In genomic region chr16:71995038-71995437, GRCh38 we compare ENCODE assay signal across 1 cellular context.
TF ChIP-seq lines count a peak whose summit lies in the region.

No MANE protein-coding gene starts in this region.

TF ChIP-seq in GM23338, 12 proteins besides CTCF, POLR2A, EP300 and RAD21 (continued from another document):
- no peak for TF ChIP-seq ZNF462 (CRISPR knock-in tag; IDR thresholded peaks at IDR 0.05)
- no peak for TF ChIP-seq EZH2phosphoT487 (IDR thresholded peaks at IDR 0.05; ENCODE audit: unreplicated experiment)
- TF ChIP-seq, protein P1, sequence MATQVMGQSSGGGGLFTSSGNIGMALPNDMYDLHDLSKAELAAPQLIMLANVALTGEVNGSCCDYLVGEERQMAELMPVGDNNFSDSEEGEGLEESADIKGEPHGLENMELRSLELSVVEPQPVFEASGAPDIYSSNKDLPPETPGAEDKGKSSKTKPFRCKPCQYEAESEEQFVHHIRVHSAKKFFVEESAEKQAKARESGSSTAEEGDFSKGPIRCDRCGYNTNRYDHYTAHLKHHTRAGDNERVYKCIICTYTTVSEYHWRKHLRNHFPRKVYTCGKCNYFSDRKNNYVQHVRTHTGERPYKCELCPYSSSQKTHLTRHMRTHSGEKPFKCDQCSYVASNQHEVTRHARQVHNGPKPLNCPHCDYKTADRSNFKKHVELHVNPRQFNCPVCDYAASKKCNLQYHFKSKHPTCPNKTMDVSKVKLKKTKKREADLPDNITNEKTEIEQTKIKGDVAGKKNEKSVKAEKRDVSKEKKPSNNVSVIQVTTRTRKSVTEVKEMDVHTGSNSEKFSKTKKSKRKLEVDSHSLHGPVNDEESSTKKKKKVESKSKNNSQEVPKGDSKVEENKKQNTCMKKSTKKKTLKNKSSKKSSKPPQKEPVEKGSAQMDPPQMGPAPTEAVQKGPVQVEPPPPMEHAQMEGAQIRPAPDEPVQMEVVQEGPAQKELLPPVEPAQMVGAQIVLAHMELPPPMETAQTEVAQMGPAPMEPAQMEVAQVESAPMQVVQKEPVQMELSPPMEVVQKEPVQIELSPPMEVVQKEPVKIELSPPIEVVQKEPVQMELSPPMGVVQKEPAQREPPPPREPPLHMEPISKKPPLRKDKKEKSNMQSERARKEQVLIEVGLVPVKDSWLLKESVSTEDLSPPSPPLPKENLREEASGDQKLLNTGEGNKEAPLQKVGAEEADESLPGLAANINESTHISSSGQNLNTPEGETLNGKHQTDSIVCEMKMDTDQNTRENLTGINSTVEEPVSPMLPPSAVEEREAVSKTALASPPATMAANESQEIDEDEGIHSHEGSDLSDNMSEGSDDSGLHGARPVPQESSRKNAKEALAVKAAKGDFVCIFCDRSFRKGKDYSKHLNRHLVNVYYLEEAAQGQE (IDR thresholded peaks at IDR 0.05; ENCODE audit: unreplicated experiment), result no peak
- no peak for TF ChIP-seq JUNB (IDR thresholded peaks at IDR 0.05; ENCODE audit: unreplicated experiment)
- no peak for TF ChIP-seq NANOG (IDR thresholded peaks at IDR 0.05; ENCODE audit: borderline replicate concordance)
- TF ChIP-seq STAT1 (IDR thresholded peaks at IDR 0.05; ENCODE audit: unreplicated experiment), result no peak
- TF ChIP-seq EZH2 (IDR thresholded peaks at IDR 0.05; ENCODE audit: low read depth, unreplicated experiment), result no peak
- TF ChIP-seq ZNF114 (CRISPR knock-in tag; IDR thresholded peaks at IDR 0.05), result no peak
- TF ChIP-seq CREB1 (CRISPR knock-in tag; IDR thresholded peaks at IDR 0.05; ENCODE audit: low read depth), result no peak
- no peak for TF ChIP-seq POLR2AphosphoS5 (IDR thresholded peaks at IDR 0.05; ENCODE audit: low read depth)
